Comparison of ENCODE assay signal across 19 cellular contexts in the genomic region with DNA sequence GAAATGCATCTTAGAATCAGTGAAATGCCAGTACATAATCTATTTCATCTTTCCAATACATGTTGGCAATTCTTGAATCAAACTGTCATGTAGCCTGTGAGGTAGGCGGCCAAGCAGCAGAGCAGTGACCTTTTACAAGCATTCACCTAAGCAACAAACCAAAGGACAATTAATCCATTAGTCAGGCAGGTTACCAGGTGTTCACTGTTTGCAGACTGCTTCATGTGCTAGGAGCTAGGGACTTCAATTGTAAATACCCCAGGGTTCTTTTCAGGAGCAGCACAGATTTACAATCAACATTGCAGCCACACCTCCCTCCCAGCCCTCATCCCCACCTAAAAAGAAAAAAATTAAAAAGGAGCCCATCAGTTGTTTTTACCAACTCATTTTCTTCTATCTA. TPM values are rescaled to one million over a fixed set of nuclear protein-coding genes. Genes with fewer than 3 reads are reported as not detected.
DNase-seq lines count a peak whose midpoint lies in the region; ATAC-seq and TF ChIP-seq lines count a peak whose summit lies in the region.
"Had no signal": no experiment of that assay in that cellular context is flagged by ENCODE, and none has a peak within 500 bp of the region (broad histone marks: within the 10 kb centered on the region; RNA-seq: fewer than 3 reads in every experiment).

No MANE protein-coding gene starts in this region.

- peak overlapping the region; percentile 34 for H3K27ac ChIP-seq in HUES48 (ENCODE audit: low read depth, low read length)
- H3K27ac ChIP-seq: C4-2B, epithelial cell of prostate, KMS-11 had no signal

- H3K36me3 Mint-ChIP-seq in nephron progenitor cell (ENCODE audit: low read depth): no peaks in the 10 kb centered on the region

- TF ChIP-seq CTCF in nephron progenitor cell (IDR thresholded peaks at IDR 0.05): no peak

- H3K27me3 ChIP-seq in HUES48 (ENCODE audit: control insufficient read depth, insufficient read depth, low read length): no peaks in the 10 kb centered on the region

- H3K9ac ChIP-seq in HUES48 (ENCODE audit: low read depth, low read length): no peak overlapping the region
- H3K9ac ChIP-seq: KMS-11 had no signal

- no peaks in the 10 kb centered on the region for H3K36me3 ChIP-seq in HUES48 (ENCODE audit: control insufficient read depth, insufficient read depth, low read length)

- intact Hi-C loops in left colon (cut with DNase I, micrococcal nuclease): loop anchor here in 1 of 2 donors (10.0 kb wide), 1 partner anchor 170 kb away; no protein-coding TSS in a partner anchor

- no peak overlapping the region for H3K27ac Mint-ChIP-seq in nephron progenitor cell
- H3K27ac Mint-ChIP-seq: activated CD8-positive, alpha-beta memory T cell treated with anti-CD3 and anti-CD28 coated beads, Interleukin-2, amount 10 ng/mL, durations not matched to agents 7 days and 5 days; activated T-helper 1 cell treated with anti-CD3 and anti-CD28 coated beads, Interleukin-12 subunit alpha, Interleukin-12 subunit beta, Interleukin-2, Interleukin-4 antibody, amounts not matched to agents 30 ng/mL and 10 ng/mL and 1 ng/mL, durations not matched to agents 14 hours and 24 hours and 36 hours; immature natural killer cell had no signal

- no peaks in the 10 kb centered on the region for H3K9me3 ChIP-seq in HUES48 (ENCODE audit: control insufficient read depth, insufficient read depth, low read length)

- ATAC-seq in left colon (peak; percentile 23), HG02884 (IDR thresholded peaks at IDR 0.05; ENCODE audit: unreplicated experiment) (no peak)
- ATAC-seq: activated CD8-positive, alpha-beta memory T cell treated with anti-CD3 and anti-CD28 coated beads, Interleukin-2, amount 10 ng/mL, durations not matched to agents 7 days and 5 days had no signal

- H3K4me3 Mint-ChIP-seq in nephron progenitor cell: no peak overlapping the region
- H3K4me3 Mint-ChIP-seq: activated CD8-positive, alpha-beta memory T cell treated with anti-CD3 and anti-CD28 coated beads, Interleukin-2, amount 10 ng/mL, durations not matched to agents 7 days and 5 days; activated T-helper 1 cell treated with anti-CD3 and anti-CD28 coated beads, Interleukin-12 subunit alpha, Interleukin-12 subunit beta, Interleukin-2, Interleukin-4 antibody, amounts not matched to agents 30 ng/mL and 10 ng/mL and 1 ng/mL, durations not matched to agents 14 hours and 24 hours and 36 hours; immature natural killer cell had no signal

- H3K4me1 ChIP-seq in HUES48 (ENCODE audit: control insufficient read depth, insufficient read depth, low read length): peaks cover 8% of the 10 kb centered on the region

- peaks cover 5% of the 10 kb centered on the region for H3K27me3 Mint-ChIP-seq in nephron progenitor cell (ENCODE audit: low read depth, poor library complexity)
- H3K27me3 Mint-ChIP-seq: activated CD8-positive, alpha-beta memory T cell treated with anti-CD3 and anti-CD28 coated beads, Interleukin-2, amount 10 ng/mL, durations not matched to agents 7 days and 5 days had no signal

- H3K4me1 Mint-ChIP-seq in nephron progenitor cell: no peaks in the 10 kb centered on the region

- H3K4me3 ChIP-seq in HUES48 (ENCODE audit: low read depth, low read length): no peak overlapping the region

- H3K9me3 Mint-ChIP-seq in nephron progenitor cell: no peaks in the 10 kb centered on the region
- H3K9me3 Mint-ChIP-seq: activated T-helper 1 cell treated with anti-CD3 and anti-CD28 coated beads, Interleukin-12 subunit alpha, Interleukin-12 subunit beta, Interleukin-2, Interleukin-4 antibody, amounts not matched to agents 30 ng/mL and 10 ng/mL and 1 ng/mL, durations not matched to agents 14 hours and 24 hours and 36 hours; immature natural killer cell had no signal

- peak; percentile 97 for DNase-seq in DMS153 treated with DMSO at 0.1 percent for 48 hours (lab: John Stamatoyannopoulos, UW; ENCODE audit: unreplicated experiment)
- peak; percentile 98 for DNase-seq in NCI-H69 (lab: John Stamatoyannopoulos, UW)
- no peak for DNase-seq in left colon
- DNase-seq in GM03348 (ENCODE audit: low spot score): no peak
- DNase-seq in nephron progenitor cell: no peak
- DNase-seq: activated CD4-positive, alpha-beta T cell treated with anti-CD3 and anti-CD28 coated beads for 48 hours; activated CD8-positive, alpha-beta memory T cell treated with anti-CD3 and anti-CD28 coated beads, Interleukin-2, amount 10 ng/mL, durations not matched to agents 7 days and 5 days; activated naive CD4-positive, alpha-beta T cell treated with anti-CD3 and anti-CD28 coated beads, Interleukin-2, amount 50 U/mL, for 16 hours; DMS 273 treated with DMSO at 0.1 percent for 48 hours; immature natural killer cell; posterior cingulate gyrus had no signal

RNA-seq across cellular contexts. Expression of a gene that starts 22.9 kb away (rescaled TPM):
- total RNA-seq in left colon: 10 to 100 TPM; 10.3 to 10.4 TPM

RNA-seq across cellular contexts. Expression of a gene that starts 23.0 kb away (rescaled TPM):
- 10 to 100 TPM; 17.9 to 21.9 TPM for total RNA-seq in left colon

RNA-seq across cellular contexts. Expression of a gene that starts 32.9 kb away (rescaled TPM):
- total RNA-seq in left colon: not detected
- total RNA-seq: activated CD8-positive, alpha-beta memory T cell treated with anti-CD3 and anti-CD28 coated beads, Interleukin-2, amount 10 ng/mL, durations not matched to agents 7 days and 5 days; activated T-helper 1 cell treated with anti-CD3 and anti-CD28 coated beads, Interleukin-12 subunit alpha, Interleukin-12 subunit beta, Interleukin-2, Interleukin-4 antibody, amounts not matched to agents 30 ng/mL and 10 ng/mL and 1 ng/mL, durations not matched to agents 14 hours and 24 hours and 36 hours; mononuclear cell; T-helper 1 cell treated with Interleukin-12 subunit alpha and Interleukin-12 subunit beta and Interleukin-4 antibody, amounts not matched to agents 30 ng/mL and 1 ng/mL, for 36 hours had no signal

RNA-seq across cellular contexts. Expression of a gene that starts 43.5 kb away (rescaled TPM):
- total RNA-seq in left colon: 10 to 100 TPM; 10.9 to 14.2 TPM

Comparison
In these comparisons a context has a peak if more than half of its experiments do, and no peak if none do; other contexts are left out.
1. DNase-seq: peak in DMS153 treated with DMSO at 0.1 percent for 48 hours (single experiment) and NCI-H69 (single experiment); none in left colon (0 of 2), GM03348 (single experiment) and nephron progenitor cell (single experiment).